8 cellular contexts compared by ENCODE assay signal in genomic region chr6:53793318-53793975, GRCh38.
DNase-seq lines count a peak whose midpoint lies in the region; ATAC-seq, FAIRE-seq and TF ChIP-seq lines count a peak whose summit lies in the region.

No MANE protein-coding gene starts in this region.

- H3K36me3 ChIP-seq in iPS DF 6.9 (ENCODE audit: control insufficient read depth, insufficient read depth, low read length) = no peaks in the 10 kb centered on the region

- H3K4me1 ChIP-seq in iPS DF 6.9 (ENCODE audit: control insufficient read depth, insufficient read depth, low read length) = no peaks in the 10 kb centered on the region

- TF ChIP-seq CTCF in LNCaP clone FGC (IDR thresholded peaks at IDR 0.05; ENCODE audit: control insufficient read depth, extremely low read depth, insufficient read depth) = no peak
- no peak for TF ChIP-seq CTCF in astrocyte of the spinal cord (IDR thresholded peaks at IDR 0.05; ENCODE audit: low read depth, low read length)
- TF ChIP-seq CTCF in retinal pigment epithelial cell (conservative IDR thresholded peaks at IDR 0.05; ENCODE audit: low read depth, low read length) = peak; percentile 12

- FAIRE-seq in GM19239 (lab: Jason Lieb, UNC) = peak; percentile 77

- no peak overlapping the region for H3K27ac ChIP-seq in iPS DF 6.9 (ENCODE audit: low read length)

- no peaks in the 10 kb centered on the region; the same call in 1 of the 2 replicates for H3K27me3 ChIP-seq in iPS DF 6.9 (ENCODE audit: control insufficient read depth, insufficient read depth, low read length)

- H3K4me3 ChIP-seq in LNCaP clone FGC (ENCODE audit: low read depth, low read length) = peak overlapping the region; percentile 82
- H3K4me3 ChIP-seq in astrocyte of the spinal cord (ENCODE audit: low read depth, low read length) = peak overlapping the region; percentile 76
- peak overlapping the region; percentile 91; the same call in 1 of the 2 replicates for H3K4me3 ChIP-seq in iPS DF 6.9 (ENCODE audit: low read length)
- peak overlapping the region; percentile 84 for H3K4me3 ChIP-seq in retinal pigment epithelial cell (ENCODE audit: low read length)

- H3K9me3 ChIP-seq in iPS DF 6.9 (ENCODE audit: control insufficient read depth, insufficient read depth, low read length) = no peaks in the 10 kb centered on the region

- WGBS in iPS DF 6.9 (ENCODE audit: insufficient coverage, insufficient read length) = no CpG with 5 or more reads among the region's 16 CpGs

- in situ Hi-C loops in astrocyte of the spinal cord (cut with HindIII; ENCODE audit: low sequenced_read_pairs) = no loop called here

- ATAC-seq in HG03521 (IDR thresholded peaks at IDR 0.05; ENCODE audit: unreplicated experiment) = no peak

- DNase-seq in Ammon's horn (ENCODE audit: low spot score) (peak; percentile 24), GM19239 (ENCODE audit: insufficient read length, low spot score) (no peak), LNCaP clone FGC (ENCODE audit: low read depth) (no peak), SHP77 (lab: John Stamatoyannopoulos, UW) (peak; percentile 39 to 61), astrocyte of the spinal cord (ENCODE audit: low read depth, low spot score) (peak; percentile 65), iPS DF 6.9 (ENCODE audit: low read depth, low spot score) (no peak), retinal pigment epithelial cell (ENCODE audit: low read depth) (no peak)

Comparison
In these comparisons a context has a peak if more than half of its experiments do, and no peak if none do; other contexts are left out.
1. DNase-seq: peak in Ammon's horn (single experiment), SHP77 (2 of 2) and astrocyte of the spinal cord (single experiment); none in GM19239 (single experiment), LNCaP clone FGC (single experiment), iPS DF 6.9 (single experiment) and retinal pigment epithelial cell (single experiment).
2. Peak in every context shown above with its lines, with median percentiles within 50 percentile points of each other: H3K4me3 ChIP-seq.